ENCODE assay signal across 17 cellular contexts in the genomic region with DNA sequence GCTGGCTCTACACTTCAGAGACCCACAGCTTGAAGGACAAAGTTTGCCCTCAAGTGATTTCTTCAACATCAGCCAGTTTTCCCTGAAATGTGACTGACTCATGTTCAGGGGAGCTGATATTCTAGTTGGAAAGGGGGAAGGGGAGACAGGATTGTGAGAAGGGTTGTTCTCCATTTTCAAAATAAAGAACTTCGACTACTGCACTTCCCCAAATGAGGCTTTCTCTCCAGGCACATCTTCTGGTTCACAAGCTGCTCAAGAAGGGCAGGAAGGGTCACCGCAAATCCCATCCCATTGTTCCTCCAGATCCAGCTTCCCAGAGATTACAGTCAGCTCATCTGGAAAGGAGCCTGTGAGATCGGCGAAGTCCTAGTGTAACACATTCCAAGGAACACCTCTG.
DNase-seq lines count a peak whose midpoint lies in the region; TF ChIP-seq lines count a peak whose summit lies in the region.
"Had no signal": no experiment of that assay in that cellular context is flagged by ENCODE, and none has a peak within 500 bp of the region (broad histone marks: within the 10 kb centered on the region; RNA-seq: fewer than 3 reads in every experiment).

No MANE protein-coding gene starts in this region.

- H3K9me3 ChIP-seq in esophagus muscularis mucosa (no peaks in the 10 kb centered on the region), left ventricle myocardium inferior (replicated peaks) (no peaks in the 10 kb centered on the region)
- H3K9me3 ChIP-seq: Peyer's patch had no signal

- DNase-seq in CD14-positive monocyte (ENCODE audit: low spot score), result no peak
- peak; percentile 10 to 30 for DNase-seq in Kasumi-1 (lab: John Stamatoyannopoulos, UW)
- DNase-seq in SKM-1 treated with dmso at 0.1 percent for 144 hours (lab: John Stamatoyannopoulos, UW; ENCODE audit: unreplicated experiment), result peak; percentile 42
- DNase-seq in esophagus muscularis mucosa (ENCODE audit: extremely low spot score), result peak; percentile 62
- DNase-seq in epidermal melanocyte (ENCODE audit: insufficient read length, low spot score), result no peak
- DNase-seq in effector CD8-positive, alpha-beta T cell (lab: John Stamatoyannopoulos, UW), result no peak
- DNase-seq in left ventricle myocardium inferior, result no peak
- DNase-seq: COR-L47, DMS153, HFFc6, KG1, NCI-H1105 treated with DMSO at 0.1 percent for 48 hours, NCI-H187, NCI-H345, NCI-H69, Peyer's patch had no signal

- peaks cover 0 to 2% (median 0%) of the 10 kb centered on the region in 3 donors for H3K27me3 Mint-ChIP-seq in CD14-positive monocyte (ENCODE audit: low read depth in 3 of 3)

- no peak overlapping the region for H3K4me3 ChIP-seq in esophagus muscularis mucosa
- H3K4me3 ChIP-seq in left ventricle myocardium inferior, result no peak overlapping the region
- H3K4me3 ChIP-seq: Peyer's patch had no signal

- TF ChIP-seq POLR2A in esophagus muscularis mucosa (IDR thresholded peaks at IDR 0.05; ENCODE audit: low read depth), result no peak

- H3K27ac ChIP-seq in esophagus muscularis mucosa (replicated peaks in 1 of 4) (no peak overlapping the region), left ventricle myocardium inferior (replicated peaks) (no peak overlapping the region)
- H3K27ac ChIP-seq: C4-2B, Peyer's patch had no signal

- TF ChIP-seq EP300 in esophagus muscularis mucosa (IDR thresholded peaks at IDR 0.05), result no peak

- H3K4me3 Mint-ChIP-seq in CD14-positive monocyte, result no peak overlapping the region
- H3K4me3 Mint-ChIP-seq: HFFc6 had no signal

- TF ChIP-seq CTCF in CD14-positive monocyte (IDR thresholded peaks at IDR 0.05) (no peak), esophagus muscularis mucosa (IDR thresholded peaks at IDR 0.05) (no peak), left ventricle myocardium inferior (IDR thresholded peaks at IDR 0.05; ENCODE audit: borderline replicate concordance) (no peak)

- H3K36me3 Mint-ChIP-seq in CD14-positive monocyte, result peaks cover 4 to 15% of the 10 kb centered on the region in 2 donors

- peaks cover 0 to 3% (median 0%) of the 10 kb centered on the region in 7 donors for H3K9me3 Mint-ChIP-seq in CD14-positive monocyte
- H3K9me3 Mint-ChIP-seq: HFFc6 had no signal

- 89% methylated on average over 4 of the region's 4 CpGs for WGBS in esophagus muscularis mucosa

- H3K27ac Mint-ChIP-seq in CD14-positive monocyte, result peak overlapping the region in 4 of 7 donors; percentile 5 to 68 (median 64)
- H3K27ac Mint-ChIP-seq: HFFc6 had no signal

- H3K4me1 ChIP-seq in esophagus muscularis mucosa (no peaks in the 10 kb centered on the region), left ventricle myocardium inferior (peaks cover 10% of the 10 kb centered on the region)
- H3K4me1 ChIP-seq: Peyer's patch had no signal

- H3K36me3 ChIP-seq in esophagus muscularis mucosa (no peaks in the 10 kb centered on the region), left ventricle myocardium inferior (no peaks in the 10 kb centered on the region)
- H3K36me3 ChIP-seq: Peyer's patch had no signal

- intact Hi-C loops in CD14-positive monocyte (cut with micrococcal nuclease), result no loop called here
- intact Hi-C loops in esophagus muscularis mucosa (cut with DNase I), result no loop called here
- intact Hi-C loops in left ventricle myocardium inferior (cut with micrococcal nuclease), result no loop called here

- H3K27me3 ChIP-seq in esophagus muscularis mucosa (no peaks in the 10 kb centered on the region), left ventricle myocardium inferior (ENCODE audit: low read depth) (no peaks in the 10 kb centered on the region)
- H3K27me3 ChIP-seq: Peyer's patch had no signal

- peaks cover 12% of the 10 kb centered on the region for H3K4me1 Mint-ChIP-seq in CD14-positive monocyte

Comparison
In these comparisons a context has a peak if more than half of its experiments do, and no peak if none do; other contexts are left out.
1. DNase-seq: peak in Kasumi-1 (2 of 2), SKM-1 treated with dmso at 0.1 percent for 144 hours (single experiment) and esophagus muscularis mucosa (single experiment); none in CD14-positive monocyte (single experiment), epidermal melanocyte (single experiment), effector CD8-positive, alpha-beta T cell (single experiment) and left ventricle myocardium inferior (single experiment).